Comparison of ENCODE assay signal across 27 cellular contexts in the genomic region with DNA sequence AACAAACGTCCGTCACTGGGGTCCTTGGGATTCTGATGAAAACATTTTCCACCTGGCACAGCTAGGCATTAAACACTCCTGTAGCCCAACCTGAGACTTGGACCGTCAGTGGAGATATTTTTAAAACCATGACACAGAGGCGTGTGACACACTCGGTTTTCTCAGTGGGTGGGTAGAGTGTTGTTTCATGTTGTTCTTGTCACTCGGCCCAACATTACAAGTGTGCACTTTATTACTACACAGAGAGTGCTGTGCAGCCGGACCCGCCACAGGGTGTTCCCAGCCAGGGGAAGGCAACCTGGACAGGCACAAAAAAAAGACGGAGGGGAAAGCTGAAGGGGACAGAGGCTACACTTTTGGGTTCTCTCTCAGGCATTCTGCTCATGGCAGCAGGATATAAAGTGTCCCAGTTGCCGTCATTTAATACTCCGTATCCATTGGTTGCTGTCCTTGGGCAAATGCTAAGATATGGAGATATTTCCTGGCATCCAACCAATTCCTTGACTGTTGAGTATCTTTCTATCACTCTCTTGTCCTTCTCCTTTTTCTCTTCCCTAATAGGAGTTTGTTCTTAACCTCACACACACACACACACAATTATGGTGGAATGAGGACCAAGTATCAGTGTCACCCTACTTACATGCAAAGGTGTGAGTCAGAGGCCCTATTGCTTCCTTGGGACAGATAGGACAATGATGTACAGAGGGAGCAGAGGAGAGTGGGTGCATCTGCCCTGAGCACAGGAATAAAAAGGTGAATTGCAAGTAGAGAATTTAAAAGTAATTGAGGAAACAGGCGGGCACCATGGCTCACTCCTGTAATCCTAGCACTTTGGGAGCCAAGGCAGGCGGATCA.
DNase-seq lines count a peak whose midpoint lies in the region; ATAC-seq, FAIRE-seq and TF ChIP-seq lines count a peak whose summit lies in the region.
"Had no signal": no experiment of that assay in that cellular context is flagged by ENCODE, and none has a peak within 500 bp of the region (broad histone marks: within the 10 kb centered on the region; RNA-seq: fewer than 3 reads in every experiment).

No MANE protein-coding gene starts in this region.

- no peaks in the 10 kb centered on the region for H3K27me3 ChIP-seq in GM23338 (ENCODE audit: insufficient read depth)
- H3K27me3 ChIP-seq in H1 (replicated peaks in 1 of 4; ENCODE audit: control insufficient read depth in 3 of 4, extremely low read depth in 1 of 4, insufficient read depth in 3 of 4, low read length in 3 of 4), result no peaks in the 10 kb centered on the region
- H3K27me3 ChIP-seq in suprapubic skin, result no peaks in the 10 kb centered on the region
- H3K27me3 ChIP-seq in effector memory CD4-positive, alpha-beta T cell (replicated peaks; ENCODE audit: control insufficient read depth, insufficient read depth, low read length, poor library complexity, severe bottlenecking), result no peaks in the 10 kb centered on the region
- H3K27me3 ChIP-seq: BLaER1, hepatocyte, ovary, spleen, stomach had no signal

- H3K14ac ChIP-seq in H1 (ENCODE audit: insufficient read length), result no peak overlapping the region

- H3K9ac ChIP-seq in H1 (replicated peaks in 1 of 4; ENCODE audit: extremely low read depth in 1 of 4, low read depth in 3 of 4, low read length in 3 of 4), result no peak overlapping the region
- H3K9ac ChIP-seq: BLaER1 had no signal

- H2BK12ac ChIP-seq in H1 (ENCODE audit: low read depth, low read length), result no peak overlapping the region

- H4K20me1 ChIP-seq in GM23338 (replicated peaks; ENCODE audit: insufficient read depth) (no peaks in the 10 kb centered on the region), H1 (replicated peaks in 1 of 2; ENCODE audit: control insufficient read depth in 1 of 2, insufficient read depth in 2 of 2, low read length in 2 of 2) (no peaks in the 10 kb centered on the region)
- H4K20me1 ChIP-seq: BLaER1 had no signal

- TF ChIP-seq CTCF in GM23338 (conservative IDR thresholded peaks at IDR 0.05; ENCODE audit: low read depth in 2 of 2) (no peak), H1 (IDR thresholded peaks at IDR 0.05; ENCODE audit: control extremely low read depth in 1 of 3, insufficient read depth in 1 of 3, low read depth in 1 of 3, low read length in 3 of 3) (no peak), suprapubic skin (IDR thresholded peaks at IDR 0.05) (no peak)

- H3K18ac ChIP-seq in H1 (ENCODE audit: extremely low read depth, low read length), result no peak overlapping the region

- H2BK15ac ChIP-seq in H1 (ENCODE audit: low read length), result no peak overlapping the region

- H4K8ac ChIP-seq in H1 (ENCODE audit: extremely low read depth, insufficient read depth, low read length), result no peak overlapping the region

- H4K91ac ChIP-seq in H1 (replicated peaks; ENCODE audit: insufficient read length, low read length), result no peak overlapping the region

- H3K9me2 ChIP-seq in GM23338 (ENCODE audit: insufficient read depth), result 0 out of 2 replicates have a peak, but pooled peaks cover 4% of the 10 kb centered on the region

- no peaks in the 10 kb centered on the region for H3K9me3 Mint-ChIP-seq in GM23338
- H3K9me3 Mint-ChIP-seq: nephron progenitor cell, type B pancreatic cell had no signal

- ATAC-seq in GM23338, result no peak

- no peaks in the 10 kb centered on the region; the same call in 2 of the 3 replicates for H3K4me1 Mint-ChIP-seq in GM23338

- POLR2A ChIA-PET in H1 (lab: Charles Lee; ENCODE audit: partially characterized antibody), result no interaction called here

- no peak overlapping the region for H2BK5ac ChIP-seq in H1 (ENCODE audit: low read depth, low read length)

- H3K56ac ChIP-seq in H1 (replicated peaks; ENCODE audit: insufficient read length, low read depth, low read length), result no peak overlapping the region

- H3K23ac ChIP-seq in H1 (ENCODE audit: insufficient read length), result no peak overlapping the region

- TF ChIP-seq EP300 in H1 (IDR thresholded peaks at IDR 0.05; ENCODE audit: borderline replicate concordance in 1 of 2, low read depth in 2 of 2, low read length in 2 of 2), result no peak
- no peak for TF ChIP-seq EP300 in suprapubic skin (IDR thresholded peaks at IDR 0.05)

- H3K36me3 ChIP-seq in GM23338 (ENCODE audit: insufficient read depth) (no peaks in the 10 kb centered on the region), H1 (ENCODE audit: control insufficient read depth in 2 of 4, insufficient read depth in 4 of 4, low read length in 3 of 4) (no peaks in the 10 kb centered on the region), suprapubic skin (no peaks in the 10 kb centered on the region)
- H3K36me3 ChIP-seq in effector memory CD4-positive, alpha-beta T cell (ENCODE audit: control insufficient read depth, insufficient read depth, low read length), result no peaks in the 10 kb centered on the region
- H3K36me3 ChIP-seq: BLaER1, ovary, SJSA1, spleen, stomach had no signal

- H3K4me2 ChIP-seq in GM23338 (no peak overlapping the region), H1 (ENCODE audit: insufficient read depth in 1 of 2, low read depth in 2 of 2, low read length in 2 of 2) (no peak overlapping the region)
- H3K4me2 ChIP-seq: BLaER1, hepatocyte had no signal

- H3K23me2 ChIP-seq in H1 (ENCODE audit: low read depth, low read length), result no peaks in the 10 kb centered on the region

- no peaks in the 10 kb centered on the region for H3F3A ChIP-seq in GM23338 (replicated peaks; ENCODE audit: low read depth)

- no peak overlapping the region for H3K4ac ChIP-seq in H1 (replicated peaks; ENCODE audit: insufficient read length, low read depth, low read length)

- no peaks in the 10 kb centered on the region for H3K79me1 ChIP-seq in H1 (ENCODE audit: low read depth, low read length)

- TF ChIP-seq RAD21 in H1 (IDR thresholded peaks at IDR 0.05 in 1 of 2, conservative IDR thresholded peaks at IDR 0.05 in 1 of 2; ENCODE audit: low read depth in 2 of 2, low read length in 2 of 2), result no peak

- H3K4me1 ChIP-seq in GM23338 (ENCODE audit: insufficient read depth) (peaks cover 5% of the 10 kb centered on the region; the same call in 1 of the 2 replicates), H1 (replicated peaks in 1 of 4; ENCODE audit: control insufficient read depth in 3 of 4, insufficient read depth in 4 of 4, low read length in 3 of 4) (no peaks in the 10 kb centered on the region), suprapubic skin (peaks cover 10% of the 10 kb centered on the region)
- no peaks in the 10 kb centered on the region for H3K4me1 ChIP-seq in effector memory CD4-positive, alpha-beta T cell (ENCODE audit: control insufficient read depth, insufficient read depth, low read length, poor library complexity, severe bottlenecking)
- H3K4me1 ChIP-seq: BLaER1, SJSA1, spleen, stomach had no signal

- no peak overlapping the region for H2AK5ac ChIP-seq in H1 (ENCODE audit: low read depth, low read length)

- H3K79me2 ChIP-seq in GM23338 (replicated peaks; ENCODE audit: insufficient read depth), result no peaks in the 10 kb centered on the region
- no peaks in the 10 kb centered on the region for H3K79me2 ChIP-seq in H1 (ENCODE audit: control insufficient read depth in 1 of 2, insufficient read depth in 2 of 2, low read length in 2 of 2)
- H3K79me2 ChIP-seq: hepatocyte had no signal

- DNase-seq in GM23338 (ENCODE audit: low spot score), result no peak
- DNase-seq in H1 (ENCODE audit: low read depth in 1 of 2, low spot score in 2 of 2), result no peak
- DNase-seq in left kidney (ENCODE audit: low read depth, low spot score), result peak; percentile 6
- no peak for DNase-seq in suprapubic skin (ENCODE audit: low spot score in 2 of 2)
- no peak for DNase-seq in central memory CD4-positive, alpha-beta T cell
- DNase-seq in effector memory CD4-positive, alpha-beta T cell, result no peak
- no peak for DNase-seq in NCI-H82 (lab: John Stamatoyannopoulos, UW)
- DNase-seq in mesenteric fat pad (ENCODE audit: low spot score), result no peak
- DNase-seq: activated CD4-positive, alpha-beta T cell treated with anti-CD3 and anti-CD28 coated beads, Interleukin-2, amount 50 U/mL, for 4 hours; activated CD4-positive, CD25-positive, alpha-beta regulatory T cell; activated gamma-delta T cell treated with Interleukin-2 at 50 U/mL for 16 hours; activated T-cell treated with anti-CD3 and anti-CD28 coated beads, Interleukin-2, amount 50 U/mL, for 48 hours; NCI-H1048; NCI-H446 treated with DMSO at 0.1 percent for 48 hours; NCI-H774; nephron progenitor cell; ovary; retina; spleen; stimulated activated CD4-positive, alpha-beta T cell treated with anti-CD3 and anti-CD28 coated beads, Interleukin-2, amount 100 ng/mL, for 48 hours; stomach had no signal

- H3K27me3 Mint-ChIP-seq in GM23338 (ENCODE audit: insufficient read depth, low read depth, poor library complexity), result peaks cover 1% of the 10 kb centered on the region
- H3K27me3 Mint-ChIP-seq: type B pancreatic cell had no signal

- H2AFZ ChIP-seq in GM23338, result 0 out of 2 replicates have a peak overlapping the region, but pooled peaks have one; percentile 7
- 0 out of 2 replicates have a peak overlapping the region, but pooled peaks have one; percentile 10 for H2AFZ ChIP-seq in H1 (ENCODE audit: low read length)
- H2AFZ ChIP-seq: hepatocyte had no signal

- no peaks in the 10 kb centered on the region for H3K36me3 Mint-ChIP-seq in GM23338 (ENCODE audit: low read depth)
- H3K36me3 Mint-ChIP-seq: type B pancreatic cell had no signal

- H2BK120ac ChIP-seq in H1 (replicated peaks; ENCODE audit: low read depth, low read length), result no peak overlapping the region

- TF ChIP-seq POLR2A in H1 (IDR thresholded peaks at IDR 0.05; ENCODE audit: control extremely low read depth in 1 of 2, low read depth in 2 of 2, low read length in 2 of 2) (no peak), suprapubic skin (IDR thresholded peaks at IDR 0.05) (no peak)

- H3K9me3 ChIP-seq in H1 (ENCODE audit: insufficient read depth in 2 of 2, low read depth in 1 of 2, low read length in 1 of 2) (no peaks in the 10 kb centered on the region), suprapubic skin (no peaks in the 10 kb centered on the region)
- H3K9me3 ChIP-seq in effector memory CD4-positive, alpha-beta T cell (ENCODE audit: control insufficient read depth, low read length), result no peaks in the 10 kb centered on the region
- H3K9me3 ChIP-seq: BLaER1, ovary, spleen, stomach had no signal

- H2BK20ac ChIP-seq in H1 (ENCODE audit: low read length), result no peak overlapping the region

- no peak overlapping the region for H3K4me3 ChIP-seq in GM23338
- H3K4me3 ChIP-seq in H1 (ENCODE audit: extremely low read depth in 1 of 4, insufficient read depth in 2 of 4, low read depth in 3 of 4, low read length in 4 of 4), result no peak overlapping the region
- no peak overlapping the region for H3K4me3 ChIP-seq in suprapubic skin
- H3K4me3 ChIP-seq in effector memory CD4-positive, alpha-beta T cell (ENCODE audit: insufficient read depth, low read depth, low read length, poor library complexity, severe bottlenecking), result no peak overlapping the region
- H3K4me3 ChIP-seq: BLaER1, hepatocyte, ovary, SJSA1, spleen, stomach had no signal

- FAIRE-seq in H1 (lab: Jason Lieb, UNC), result no peak
- FAIRE-seq: frontal cortex, GM12891 had no signal

- no peak overlapping the region for H3K27ac Mint-ChIP-seq in GM23338
- H3K27ac Mint-ChIP-seq: nephron progenitor cell, type B pancreatic cell had no signal

- no peak overlapping the region for H3K4me3 Mint-ChIP-seq in GM23338
- H3K4me3 Mint-ChIP-seq: nephron progenitor cell, type B pancreatic cell had no signal

- WGBS in H1 (ENCODE audit: extremely low coverage in 1 of 2, insufficient coverage in 1 of 2, insufficient read length in 1 of 2, insufficient replicate concordance in 2 of 2, low coverage in 1 of 2, low lambda C conversion rate in 2 of 2, missing lambda C conversion rate in 1 of 2), 2 experiments, result 90% methylated on average over 13 of the region's 13 CpGs; no CpG with 5 or more reads in 1 of the 2 experiments
- WGBS in suprapubic skin, result 55% methylated on average over 13 of the region's 13 CpGs

- CTCF ChIA-PET in H1 (lab: Charles Lee; ENCODE audit: partially characterized antibody), result interaction anchor here (0.7 to 1.6 kb wide), 3 partner anchors 90 to 500 kb away, joined by 3 read pairs; no protein-coding TSS in a partner anchor

- no peak overlapping the region for H4K5ac ChIP-seq in H1 (ENCODE audit: insufficient read length, low read depth, low read length)

- no peak overlapping the region for H3K27ac ChIP-seq in GM23338 (ENCODE audit: low read depth)
- H3K27ac ChIP-seq in H1 (ENCODE audit: low read depth, low read length), result no peak overlapping the region
- peak overlapping the region; percentile 59 for H3K27ac ChIP-seq in suprapubic skin
- H3K27ac ChIP-seq in effector memory CD4-positive, alpha-beta T cell (ENCODE audit: insufficient read depth, low read length, poor library complexity, severe bottlenecking), result no peak overlapping the region
- H3K27ac ChIP-seq: BLaER1, hepatocyte, ovary, SJSA1, spleen, stomach had no signal
